Comparison of ENCODE assay signal across 8 cellular contexts in the genomic region with DNA sequence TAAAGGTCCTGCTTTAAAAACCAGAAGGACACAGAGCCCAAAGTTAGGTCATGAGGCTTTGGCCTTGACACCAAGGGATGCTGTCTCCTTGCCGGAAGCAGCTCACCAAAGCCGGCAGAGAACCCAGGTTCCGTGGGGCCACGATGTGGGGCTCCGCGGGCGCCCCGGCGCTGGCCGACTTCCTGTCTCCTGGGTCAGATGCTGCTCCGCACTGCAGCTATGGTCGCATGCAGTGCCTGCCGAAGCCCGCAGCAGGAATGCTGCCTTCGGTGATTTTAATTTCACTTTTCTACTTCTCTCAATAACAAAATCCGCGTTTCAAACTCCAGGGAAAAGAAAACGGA. TPM values are rescaled to one million over a fixed set of nuclear protein-coding genes. Genes with fewer than 3 reads are reported as not detected.
A peak's percentile ranks its signal among the peaks of the same experiment; 100 is the strongest.
DNase-seq lines count a peak whose midpoint lies in the region; ATAC-seq, FAIRE-seq and TF ChIP-seq lines count a peak whose summit lies in the region.

No MANE protein-coding gene starts in this region.

- dilution Hi-C loops in endothelial cell of umbilical vein (cut with MboI; ENCODE audit: extremely low pct_ligation_motif_present, low sequenced_read_pairs): no loop called here

- H3K4me3 ChIP-seq in Karpas-422 (ENCODE audit: low read length): peak overlapping the region; percentile 83
- peak overlapping the region; percentile 71 to 99 (median 72) for H3K4me3 ChIP-seq in endothelial cell of umbilical vein (replicated peaks in 1 of 3; ENCODE audit: insufficient read depth in 1 of 3, low read depth in 1 of 3, low read length in 3 of 3)
- peak overlapping the region; percentile 81 for H3K4me3 ChIP-seq in thymus (ENCODE audit: low read length)

- no peaks in the 10 kb centered on the region for H3K27me3 ChIP-seq in Karpas-422 (ENCODE audit: low read length)
- H3K27me3 ChIP-seq in endothelial cell of umbilical vein (ENCODE audit: control insufficient read depth in 2 of 2, insufficient read depth in 2 of 2, low read length in 2 of 2): no peaks in the 10 kb centered on the region
- H3K27me3 ChIP-seq in thymus (ENCODE audit: control insufficient read depth, insufficient read depth): no peaks in the 10 kb centered on the region

- BruUV-seq in endothelial cell of umbilical vein (replicated peaks; lab: Mats Ljungman, UMichigan): TSS peak; percentile 40

- H3K27ac Mint-ChIP-seq in activated CD8-positive, alpha-beta T cell treated with anti-CD3 and anti-CD28 coated beads for 36 hours: peak overlapping the region; percentile 87
- H3K27ac Mint-ChIP-seq in nephron progenitor cell: peak overlapping the region; percentile 97

- CTCF ChIA-PET in activated CD8-positive, alpha-beta T cell treated with anti-CD3 and anti-CD28 coated beads for 36 hours (lab: Charles Lee): interaction anchor here (0.7 to 1.3 kb wide), 4 partner anchors 10 to 164 kb away, joined by 3 to 9 read pairs (median 4); no protein-coding TSS in a partner anchor
- CTCF ChIA-PET in endothelial cell of umbilical vein (lab: Charles Lee): interaction anchor here (1.1 to 1.4 kb wide), 2 partner anchors 14 to 148 kb away, joined by 3 to 6 read pairs; no protein-coding TSS in a partner anchor

- DNase-seq in NCI-H748 (lab: John Stamatoyannopoulos, UW; ENCODE audit: unreplicated experiment) (peak; percentile 73), NCI-H748 treated with DMSO at 0.1 percent for 48 hours (lab: John Stamatoyannopoulos, UW) (no peak), Karpas-422 (peak; percentile 91), endothelial cell of umbilical vein (ENCODE audit: low read depth, low spot score) (no peak), nephron progenitor cell (no peak)
- DNase-seq in activated CD8-positive, alpha-beta T cell treated with anti-CD3 and anti-CD28 coated beads for 36 hours: peak; percentile 84

- peak overlapping the region; percentile 82 for H3K4me3 Mint-ChIP-seq in activated CD8-positive, alpha-beta T cell treated with anti-CD3 and anti-CD28 coated beads for 36 hours
- H3K4me3 Mint-ChIP-seq in nephron progenitor cell: peak overlapping the region; percentile 94

- no peaks in the 10 kb centered on the region for H3K9me3 ChIP-seq in Karpas-422 (ENCODE audit: low read length)
- H3K9me3 ChIP-seq in endothelial cell of umbilical vein (replicated peaks; ENCODE audit: control insufficient read depth, insufficient read depth, low read length): no peaks in the 10 kb centered on the region
- H3K9me3 ChIP-seq in thymus (ENCODE audit: control insufficient read depth): no peaks in the 10 kb centered on the region

- H3K36me3 Mint-ChIP-seq in activated CD8-positive, alpha-beta T cell treated with anti-CD3 and anti-CD28 coated beads for 36 hours (ENCODE audit: low read depth): peaks cover 21% of the 10 kb centered on the region
- peaks cover 24% of the 10 kb centered on the region for H3K36me3 Mint-ChIP-seq in nephron progenitor cell (ENCODE audit: low read depth)

- H3K79me2 ChIP-seq in Karpas-422 (ENCODE audit: low read length) (peaks cover 39% of the 10 kb centered on the region), endothelial cell of umbilical vein (ENCODE audit: control insufficient read depth, insufficient read depth, low read length) (peaks cover 24% of the 10 kb centered on the region)

- TF ChIP-seq CTCF in activated CD8-positive, alpha-beta T cell treated with anti-CD3 and anti-CD28 coated beads for 36 hours (IDR thresholded peaks at IDR 0.05): no peak
- TF ChIP-seq CTCF in endothelial cell of umbilical vein (IDR thresholded peaks at IDR 0.05; ENCODE audit: extremely low read depth in 1 of 2, insufficient read depth in 1 of 2, low read depth in 1 of 2, low read length in 2 of 2) (no peak), nephron progenitor cell (IDR thresholded peaks at IDR 0.05) (no peak)

- peak; percentile 86 for ATAC-seq in activated CD8-positive, alpha-beta T cell treated with anti-CD3 and anti-CD28 coated beads for 36 hours
- ATAC-seq in HG03442 (IDR thresholded peaks at IDR 0.05; ENCODE audit: unreplicated experiment): no peak

- POLR2A ChIA-PET in activated CD8-positive, alpha-beta T cell treated with anti-CD3 and anti-CD28 coated beads for 36 hours (lab: Charles Lee): interaction anchor here (0.7 to 1.4 kb wide), 6 partner anchors 9 to 68 kb away, joined by 3 to 7 read pairs (median 4); no protein-coding TSS in a partner anchor
- POLR2A ChIA-PET in endothelial cell of umbilical vein (lab: Charles Lee): no interaction called here

- no peaks in the 10 kb centered on the region for H3K9me1 ChIP-seq in endothelial cell of umbilical vein (replicated peaks; ENCODE audit: control insufficient read depth, extremely low read depth, insufficient read depth, low read length)

- H2AFZ ChIP-seq in Karpas-422 (ENCODE audit: low read length) (peak overlapping the region; percentile 89), endothelial cell of umbilical vein (ENCODE audit: low read depth, low read length) (peak overlapping the region; percentile 90)

- H3K27ac ChIP-seq in Karpas-422 (ENCODE audit: low read length): peak overlapping the region; percentile 80
- H3K27ac ChIP-seq in endothelial cell of umbilical vein (ENCODE audit: insufficient read depth, low read depth, low read length): peak overlapping the region; percentile 48
- peak overlapping the region; percentile 85 for H3K27ac ChIP-seq in thymus (ENCODE audit: low read depth)

- TF ChIP-seq POLR2A in endothelial cell of umbilical vein (IDR thresholded peaks at IDR 0.05; ENCODE audit: low read depth, low read length): no peak

- H3K9ac ChIP-seq in Karpas-422 (ENCODE audit: low read length) (peak overlapping the region; percentile 93), endothelial cell of umbilical vein (replicated peaks; ENCODE audit: extremely low read depth, insufficient read depth, low read length) (peak overlapping the region; percentile 91)

- H3K9me2 ChIP-seq in Karpas-422 (replicated peaks; ENCODE audit: insufficient read depth, low read length): no peaks in the 10 kb centered on the region

- intact Hi-C loops in activated CD8-positive, alpha-beta T cell treated with anti-CD3 and anti-CD28 coated beads for 36 hours (cut with micrococcal nuclease): no loop called here
- intact Hi-C loops in endothelial cell of umbilical vein (cut with micrococcal nuclease): loop anchor here (1.0 kb wide), 1 partner anchor 11 kb away; the partner anchor contains the start of gene COX8A

- H3K4me2 ChIP-seq in Karpas-422 (ENCODE audit: low read depth, low read length, poor library complexity, severe bottlenecking) (peak overlapping the region; percentile 92), endothelial cell of umbilical vein (ENCODE audit: insufficient read depth, low read length) (peak overlapping the region; percentile 82)

- peaks cover 7% of the 10 kb centered on the region; the same call in 1 of the 2 replicates for H3K36me3 ChIP-seq in Karpas-422 (ENCODE audit: insufficient read depth, low read length)
- peaks cover 0 to 9% of the 10 kb centered on the region in 2 experiments for H3K36me3 ChIP-seq in endothelial cell of umbilical vein (ENCODE audit: control insufficient read depth in 2 of 2, extremely low read depth in 1 of 2, insufficient read depth in 2 of 2, low read length in 2 of 2)
- H3K36me3 ChIP-seq in thymus (ENCODE audit: control insufficient read depth, insufficient read depth): peaks cover 16% of the 10 kb centered on the region

- H4K20me1 ChIP-seq in Karpas-422 (ENCODE audit: insufficient read depth, low read depth, low read length): peaks cover 22% of the 10 kb centered on the region
- H4K20me1 ChIP-seq in endothelial cell of umbilical vein (replicated peaks; ENCODE audit: control insufficient read depth, extremely low read depth, insufficient read depth, low read length): no peaks in the 10 kb centered on the region

- peaks cover 29% of the 10 kb centered on the region for H3K4me1 ChIP-seq in Karpas-422 (ENCODE audit: low read length)
- peaks cover 7% of the 10 kb centered on the region for H3K4me1 ChIP-seq in endothelial cell of umbilical vein (ENCODE audit: control insufficient read depth, extremely low read depth, insufficient read depth, low read length)
- peaks cover 11% of the 10 kb centered on the region for H3K4me1 ChIP-seq in thymus (ENCODE audit: control insufficient read depth, insufficient read depth, low read length)

- no peak for FAIRE-seq in endothelial cell of umbilical vein (lab: Jason Lieb, UNC)

- under 1% methylated on average over 18 of the region's 18 CpGs for WGBS in thymus

- H3K4me1 Mint-ChIP-seq in activated CD8-positive, alpha-beta T cell treated with anti-CD3 and anti-CD28 coated beads for 36 hours (ENCODE audit: low read depth): peaks cover 29% of the 10 kb centered on the region
- peaks cover 34% of the 10 kb centered on the region for H3K4me1 Mint-ChIP-seq in nephron progenitor cell

- H3K27me3 Mint-ChIP-seq in activated CD8-positive, alpha-beta T cell treated with anti-CD3 and anti-CD28 coated beads for 36 hours: no peaks in the 10 kb centered on the region
- peaks cover 5% of the 10 kb centered on the region for H3K27me3 Mint-ChIP-seq in nephron progenitor cell (ENCODE audit: low read depth, poor library complexity)

- H3K9me3 Mint-ChIP-seq in activated CD8-positive, alpha-beta T cell treated with anti-CD3 and anti-CD28 coated beads for 36 hours: no peaks in the 10 kb centered on the region
- no peaks in the 10 kb centered on the region for H3K9me3 Mint-ChIP-seq in nephron progenitor cell

RNA-seq across cellular contexts. Expression of gene OTUB1, which starts 0.5 kb away (rescaled TPM):
- total RNA-seq in Karpas-422 (2014; rRNA removed; shearing (Covaris generic); ENCODE audit: low replicate concordance): 41.6 and 61.7 TPM in 2 replicates
- 10 to 100 TPM; 70.1 to 73.9 TPM for total RNA-seq in activated CD8-positive, alpha-beta T cell treated with anti-CD3 and anti-CD28 coated beads for 36 hours
- 80.0 and 81.9 TPM in 2 replicates for total RNA-seq in endothelial cell of umbilical vein
- polyA plus RNA-seq in endothelial cell of umbilical vein (256 and 316 TPM in 2 replicates), thymus (83.8 TPM)
- 161 and 174 TPM in 2 replicates for polyA plus RNA-seq in endothelial cell of umbilical vein (2011; cell fraction: cytosol; rRNA removed)
- 244 and 248 TPM in 2 replicates for polyA plus RNA-seq in endothelial cell of umbilical vein (2011; cell fraction: nucleus; rRNA removed)
- polyA plus RNA-seq in endothelial cell of umbilical vein (2012): 122 and 134 TPM in 2 replicates
- 77.2 and 88.3 TPM in 2 replicates for polyA minus RNA-seq in endothelial cell of umbilical vein
- polyA minus RNA-seq in endothelial cell of umbilical vein (2011; cell fraction: cytosol; rRNA and poly(A)+ RNA removed): 68.1 TPM
- polyA minus RNA-seq in endothelial cell of umbilical vein (2011; cell fraction: nucleus; rRNA and poly(A)+ RNA removed): 33.3 and 44.5 TPM in 2 replicates

RNA-seq across cellular contexts. Expression of gene COX8A, which starts 11.4 kb away (rescaled TPM):
- 574 and 779 TPM in 2 replicates for total RNA-seq in Karpas-422 (2014; rRNA removed; shearing (Covaris generic); ENCODE audit: low replicate concordance)
- 100 to 1,000 TPM; 436 to 497 TPM for total RNA-seq in activated CD8-positive, alpha-beta T cell treated with anti-CD3 and anti-CD28 coated beads for 36 hours
- total RNA-seq in endothelial cell of umbilical vein: 307 and 339 TPM in 2 replicates
- polyA plus RNA-seq in endothelial cell of umbilical vein: 930 and 1,340 TPM in 2 replicates
- 519 and 619 TPM in 2 replicates for polyA plus RNA-seq in endothelial cell of umbilical vein (2011; cell fraction: cytosol; rRNA removed)
- polyA plus RNA-seq in endothelial cell of umbilical vein (2011; cell fraction: nucleus; rRNA removed): 138 and 192 TPM in 2 replicates
- polyA plus RNA-seq in endothelial cell of umbilical vein (2012): 412 and 424 TPM in 2 replicates
- polyA minus RNA-seq in endothelial cell of umbilical vein: 163 and 178 TPM in 2 replicates
- polyA minus RNA-seq in endothelial cell of umbilical vein (2011; cell fraction: cytosol; rRNA and poly(A)+ RNA removed): 386 TPM
- polyA minus RNA-seq in endothelial cell of umbilical vein (2011; cell fraction: nucleus; rRNA and poly(A)+ RNA removed): 34.2 and 36.7 TPM in 2 replicates
- 411 TPM for polyA plus RNA-seq in thymus

RNA-seq across cellular contexts. Expression of gene NAA40, which starts 47.0 kb away (rescaled TPM):
- 19.0 and 19.2 TPM in 2 replicates for total RNA-seq in Karpas-422 (2014; rRNA removed; shearing (Covaris generic); ENCODE audit: low replicate concordance)
- total RNA-seq in activated CD8-positive, alpha-beta T cell treated with anti-CD3 and anti-CD28 coated beads for 36 hours: 10 to 100 TPM; 18.5 to 20.5 TPM
- total RNA-seq in endothelial cell of umbilical vein: 30.9 and 32.3 TPM in 2 replicates
- polyA plus RNA-seq in endothelial cell of umbilical vein: 22.8 and 28.5 TPM in 2 replicates
- 23.3 and 27.4 TPM in 2 replicates for polyA plus RNA-seq in endothelial cell of umbilical vein (2011; cell fraction: cytosol; rRNA removed)
- 114 and 117 TPM in 2 replicates for polyA plus RNA-seq in endothelial cell of umbilical vein (2011; cell fraction: nucleus; rRNA removed)
- polyA plus RNA-seq in endothelial cell of umbilical vein (2012): 23.2 and 25.1 TPM in 2 replicates
- polyA minus RNA-seq in endothelial cell of umbilical vein: 22.0 and 29.8 TPM in 2 replicates
- polyA minus RNA-seq in endothelial cell of umbilical vein (2011; cell fraction: cytosol; rRNA and poly(A)+ RNA removed): 7.1 TPM
- polyA minus RNA-seq in endothelial cell of umbilical vein (2011; cell fraction: nucleus; rRNA and poly(A)+ RNA removed): 23.6 and 27.4 TPM in 2 replicates
- polyA plus RNA-seq in thymus: 18.4 TPM

RNA-seq across cellular contexts. Expression of gene FLRT1, which starts 49.9 kb away (rescaled TPM):
- total RNA-seq in Karpas-422 (2014; rRNA removed; shearing (Covaris generic); ENCODE audit: low replicate concordance): not detected in 2 replicates
- total RNA-seq in activated CD8-positive, alpha-beta T cell treated with anti-CD3 and anti-CD28 coated beads for 36 hours: not detected
- not detected in 2 replicates for total RNA-seq in endothelial cell of umbilical vein
- polyA plus RNA-seq in endothelial cell of umbilical vein (not detected in 2 replicates), thymus (0.07 TPM)
- not detected in 2 replicates for polyA plus RNA-seq in endothelial cell of umbilical vein (2011; cell fraction: cytosol; rRNA removed)
- not detected in 2 replicates for polyA plus RNA-seq in endothelial cell of umbilical vein (2011; cell fraction: nucleus; rRNA removed)
- polyA plus RNA-seq in endothelial cell of umbilical vein (2012): 0.16 and 0.19 TPM in 2 replicates
- polyA minus RNA-seq in endothelial cell of umbilical vein: not detected in 2 replicates
- 0.31 TPM for polyA minus RNA-seq in endothelial cell of umbilical vein (2011; cell fraction: cytosol; rRNA and poly(A)+ RNA removed)
- not detected in 2 replicates for polyA minus RNA-seq in endothelial cell of umbilical vein (2011; cell fraction: nucleus; rRNA and poly(A)+ RNA removed)

Comparison
In these comparisons a context has a peak if more than half of its experiments do, and no peak if none do; other contexts are left out.
1. DNase-seq: peak in NCI-H748 (single experiment), Karpas-422 (single experiment) and activated CD8-positive, alpha-beta T cell treated with anti-CD3 and anti-CD28 coated beads for 36 hours (single experiment); none in NCI-H748 treated with DMSO at 0.1 percent for 48 hours (single experiment), endothelial cell of umbilical vein (single experiment) and nephron progenitor cell (single experiment).
2. Peak in every context shown above with its lines, with median percentiles within 50 percentile points of each other: H3K27ac ChIP-seq and H3K4me3 ChIP-seq.